ENCODE assay signal across 8 cellular contexts in genomic region chr12:64621257-64621942, GRCh38. TPM values are rescaled to one million over a fixed set of nuclear protein-coding genes. Genes with fewer than 3 reads are reported as not detected.
A peak's percentile ranks its signal among the peaks of the same experiment; 100 is the strongest.
DNase-seq lines count a peak whose midpoint lies in the region; ATAC-seq and TF ChIP-seq lines count a peak whose summit lies in the region.

No MANE protein-coding gene starts in this region.

- CTCF ChIA-PET in mammary epithelial cell (lab: Charles Lee; ENCODE audit: low non-redundant PET), result no interaction called here

- no peaks in the 10 kb centered on the region for H3K27me3 Mint-ChIP-seq in CD4-positive, CD25-positive, alpha-beta regulatory T cell

- no peak overlapping the region for H3K9ac ChIP-seq in mammary epithelial cell (ENCODE audit: insufficient read depth, low read length)

- H3K27me3 ChIP-seq in CD4-positive, CD25-positive, alpha-beta regulatory T cell (ENCODE audit: control insufficient read depth, insufficient read depth, low read length), result no peaks in the 10 kb centered on the region
- H3K27me3 ChIP-seq in mammary epithelial cell (ENCODE audit: insufficient read depth, low read length), result no peaks in the 10 kb centered on the region
- H3K27me3 ChIP-seq in heart left ventricle, result no peaks in the 10 kb centered on the region

- H4K20me1 ChIP-seq in mammary epithelial cell (ENCODE audit: insufficient read depth, low read length), result no peaks in the 10 kb centered on the region

- peaks cover 42 to 91% (median 63%) of the 10 kb centered on the region in 4 donors for H3K4me1 Mint-ChIP-seq in CD4-positive, CD25-positive, alpha-beta regulatory T cell

- TF ChIP-seq CTCF in mammary epithelial cell (conservative IDR thresholded peaks at IDR 0.05 in 1 of 2, IDR thresholded peaks at IDR 0.05 in 1 of 2; ENCODE audit: extremely low read depth in 1 of 2, insufficient read depth in 1 of 2, low read depth in 1 of 2, low read length in 2 of 2) (no peak), heart left ventricle (IDR thresholded peaks at IDR 0.05) (no peak)

- no peaks in the 10 kb centered on the region for H3K9me3 ChIP-seq in CD4-positive, CD25-positive, alpha-beta regulatory T cell (ENCODE audit: control insufficient read depth in 2 of 2, low read length in 2 of 2)
- no peaks in the 10 kb centered on the region for H3K9me3 ChIP-seq in mammary epithelial cell (replicated peaks; ENCODE audit: insufficient read depth, low read length)
- no peaks in the 10 kb centered on the region for H3K9me3 ChIP-seq in heart left ventricle

- H3K4me3 ChIP-seq in CD4-positive, CD25-positive, alpha-beta regulatory T cell (ENCODE audit: low read depth, low read length), result no peak overlapping the region
- H3K4me3 ChIP-seq in mammary epithelial cell (replicated peaks in 1 of 3; ENCODE audit: insufficient read depth in 1 of 3, low read depth in 2 of 3, low read length in 3 of 3) (no peak overlapping the region), heart left ventricle (peak overlapping the region in 1 of 12 donors; percentile 23)

- H3K27ac ChIP-seq in CD4-positive, CD25-positive, alpha-beta regulatory T cell (ENCODE audit: insufficient read depth, low read length, poor library complexity, severe bottlenecking), result no peak overlapping the region
- H3K27ac ChIP-seq in mammary epithelial cell (ENCODE audit: insufficient read depth, low read depth, low read length) (no peak overlapping the region), heart left ventricle (peak overlapping the region in 2 of 12 donors; percentile 45 to 85)

- WGBS in mammary epithelial cell (ENCODE audit: low coverage, missing lambda C conversion rate), result 89% methylated on average over 13 of the region's 13 CpGs
- 87 to 94% (median 93%) methylated on average over 13 of the region's 13 CpGs for WGBS in heart left ventricle, 4 donors

- peak in 1 of 2 donors; percentile 29 for ATAC-seq in CD4-positive, CD25-positive, alpha-beta regulatory T cell (ENCODE audit: low read depth in 2 of 2)
- ATAC-seq in GM19438 (IDR thresholded peaks at IDR 0.05; ENCODE audit: low read depth, unreplicated experiment) (peak; percentile 54), HG03354 (IDR thresholded peaks at IDR 0.05; ENCODE audit: poor library complexity, severe bottlenecking, unreplicated experiment) (peak; percentile 83), heart left ventricle (no peak)

- peak overlapping the region; percentile 22 to 74 (median 38) for H3K4me3 Mint-ChIP-seq in CD4-positive, CD25-positive, alpha-beta regulatory T cell

- peaks cover 33% of the 10 kb centered on the region for H3K36me3 Mint-ChIP-seq in CD4-positive, CD25-positive, alpha-beta regulatory T cell

- peaks cover 19% of the 10 kb centered on the region for H3K36me3 ChIP-seq in CD4-positive, CD25-positive, alpha-beta regulatory T cell (ENCODE audit: control insufficient read depth, insufficient read depth, low read length)
- H3K36me3 ChIP-seq in mammary epithelial cell (ENCODE audit: insufficient read depth, low read length) (no peaks in the 10 kb centered on the region), heart left ventricle (no peaks in the 10 kb centered on the region)

- H3K79me2 ChIP-seq in mammary epithelial cell (ENCODE audit: insufficient read depth, low read length), result peaks cover 85% of the 10 kb centered on the region

- intact Hi-C loops in mammary epithelial cell (cut with micrococcal nuclease) (no loop called here), heart left ventricle (cut with DNase I) (loop anchor here in 2 of 10 donors (5.0 kb wide), 2 partner anchors 36 to 46 kb away; no protein-coding TSS in a partner anchor)

- peaks cover 86% of the 10 kb centered on the region for H3K4me1 ChIP-seq in CD4-positive, CD25-positive, alpha-beta regulatory T cell (ENCODE audit: control insufficient read depth, insufficient read depth, low read length, poor library complexity, severe bottlenecking)
- H3K4me1 ChIP-seq in mammary epithelial cell (ENCODE audit: insufficient read depth, low read length), result peaks cover 19% of the 10 kb centered on the region
- peaks cover 3 to 99% (median 43%) of the 10 kb centered on the region in 12 donors for H3K4me1 ChIP-seq in heart left ventricle

- DNase-seq in CD4-positive, CD25-positive, alpha-beta regulatory T cell, result no peak
- DNase-seq in mammary epithelial cell (peak; percentile 25), NCI-H1092 treated with DMSO at 0.1 percent for 48 hours (lab: John Stamatoyannopoulos, UW) (no peak), heart left ventricle (no peak), NCI-H69 (lab: John Stamatoyannopoulos, UW) (no peak), SHP77 (lab: John Stamatoyannopoulos, UW) (no peak)

- BruUV-seq in mammary epithelial cell (replicated peaks; lab: Mats Ljungman, UMichigan), result no TSS peak

- H3K27ac Mint-ChIP-seq in CD4-positive, CD25-positive, alpha-beta regulatory T cell, result peak overlapping the region in 2 of 3 donors; percentile 36 to 81

- dilution Hi-C loops in mammary epithelial cell (cut with HindIII; ENCODE audit: low sequenced_read_pairs), result no loop called here

- no peaks in the 10 kb centered on the region for H3K9me3 Mint-ChIP-seq in CD4-positive, CD25-positive, alpha-beta regulatory T cell

- in situ Hi-C loops in mammary epithelial cell (cut with MboI; ENCODE audit: low sequenced_read_pairs in 2 of 2), result no loop called here

- TF ChIP-seq POLR2A in heart left ventricle (IDR thresholded peaks at IDR 0.05), result no peak

- H3K4me2 ChIP-seq in mammary epithelial cell (ENCODE audit: insufficient read depth, low read depth, low read length), result no peak overlapping the region

- no peak overlapping the region for H2AFZ ChIP-seq in mammary epithelial cell (ENCODE audit: low read depth, low read length)

RNA-seq across cellular contexts. Expression of gene RASSF3, which starts 11.1 kb away (rescaled TPM):
- 158 TPM for total RNA-seq in CD4-positive, CD25-positive, alpha-beta regulatory T cell
- polyA plus RNA-seq in CD4-positive, CD25-positive, alpha-beta regulatory T cell, result 10 to 100 TPM in 2 of 4 donors, 1 to 10 TPM in 2; 5.5 to 12.8 (median 8.0) TPM
- total RNA-seq in mammary epithelial cell (10 to 100 TPM; 23.0 to 24.3 TPM), heart left ventricle (100 to 1,000 TPM in 4 of 9 donors, 10 to 100 TPM in 5; 59.7 to 116 (median 93.4) TPM)
- polyA plus RNA-seq in mammary epithelial cell (14.0 TPM), heart left ventricle (10 to 100 TPM; 32.8 to 55.4 TPM)
- polyA minus RNA-seq in mammary epithelial cell, result 10.4 TPM

Comparison
In these comparisons a context has a peak if more than half of its experiments do, and no peak if none do; other contexts are left out.
1. ATAC-seq: peak in GM19438 (single experiment) and HG03354 (single experiment); none in heart left ventricle (0 of 4).